In the genomic region with DNA sequence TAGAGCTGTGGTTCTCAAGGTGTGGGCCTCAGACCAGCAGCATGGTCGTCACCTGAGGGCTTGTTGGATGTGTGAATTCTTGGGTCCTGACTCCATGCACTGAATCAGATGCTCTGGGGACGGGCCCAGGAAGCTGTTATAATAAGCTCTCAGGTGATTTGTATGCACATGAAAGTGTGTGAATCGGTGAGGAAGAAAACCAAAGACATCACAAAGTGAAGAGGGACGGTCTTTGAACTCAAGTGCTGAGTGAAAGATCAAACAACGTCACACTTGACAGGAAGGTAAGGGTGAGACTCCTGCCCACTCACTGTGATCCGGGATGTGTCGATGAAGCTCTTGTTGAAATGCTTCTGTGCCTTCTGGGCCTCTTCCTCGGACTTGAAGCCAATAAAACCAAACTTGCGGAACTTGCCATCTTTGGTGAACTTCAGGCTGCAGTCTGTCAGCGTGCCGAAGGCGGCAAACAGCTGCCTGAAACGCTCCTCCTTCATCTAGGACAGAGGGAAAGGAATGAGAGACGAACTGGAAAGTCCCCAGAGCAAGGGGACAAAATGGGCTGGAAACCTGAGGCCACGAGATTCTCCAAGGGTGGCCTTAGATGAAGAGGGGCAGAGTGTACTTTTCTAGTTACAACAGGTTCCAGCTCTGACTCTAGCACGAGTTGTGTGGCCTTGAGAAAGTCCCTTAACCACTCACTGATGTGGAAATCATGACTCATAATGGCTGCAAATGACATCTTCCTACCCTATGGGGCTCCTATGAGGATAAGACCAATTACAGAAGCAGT, we compare ENCODE assay signal across 10 cellular contexts. TPM values are rescaled to one million over a fixed set of nuclear protein-coding genes. Genes with fewer than 3 reads are reported as not detected.
DNase-seq lines count a peak whose midpoint lies in the region; ATAC-seq and TF ChIP-seq lines count a peak whose summit lies in the region.
"Had no signal": no experiment of that assay in that cellular context is flagged by ENCODE, and none has a peak within 500 bp of the region (broad histone marks: within the 10 kb centered on the region; RNA-seq: fewer than 3 reads in every experiment).

No MANE protein-coding gene starts in this region.

- H3K9me3 Mint-ChIP-seq in activated T-helper 17 cell treated with anti-CD3 and anti-CD28 coated beads, Interleukin-2, amount 50 U/mL, for 72 hours: no peaks in the 10 kb centered on the region

- TF ChIP-seq POLR2A in spleen (IDR thresholded peaks at IDR 0.05): no peak

- no peaks in the 10 kb centered on the region for H3K27me3 ChIP-seq in spleen (replicated peaks in 1 of 7)

- H3K27me3 Mint-ChIP-seq in activated T-helper 17 cell treated with anti-CD3 and anti-CD28 coated beads, Interleukin-2, amount 50 U/mL, for 72 hours: no peaks in the 10 kb centered on the region

- peaks cover 0 to 73% (median 55%) of the 10 kb centered on the region in 6 donors for H3K36me3 ChIP-seq in spleen

- H3K36me3 Mint-ChIP-seq in activated T-helper 17 cell treated with anti-CD3 and anti-CD28 coated beads, Interleukin-2, amount 50 U/mL, for 72 hours (ENCODE audit: low read depth): peaks cover 90% of the 10 kb centered on the region

- no peak overlapping the region for H3K4me3 ChIP-seq in spleen

- H3K27ac Mint-ChIP-seq in activated T-helper 17 cell treated with anti-CD3 and anti-CD28 coated beads, Interleukin-2, amount 50 U/mL, for 72 hours: peak overlapping the region; percentile 99

- peaks cover 16 to 47% (median 27%) of the 10 kb centered on the region in 6 donors for H3K4me1 ChIP-seq in spleen

- H3K27ac ChIP-seq in spleen: no peak overlapping the region
- H3K27ac ChIP-seq: parathyroid adenoma had no signal

- 67 to 75% (median 73%) methylated on average over 16 of the region's 16 CpGs for WGBS in spleen, 5 donors

- peaks cover 37% of the 10 kb centered on the region for H3K4me1 Mint-ChIP-seq in activated T-helper 17 cell treated with anti-CD3 and anti-CD28 coated beads, Interleukin-2, amount 50 U/mL, for 72 hours

- peak overlapping the region; percentile 93 for H3K4me3 Mint-ChIP-seq in activated T-helper 17 cell treated with anti-CD3 and anti-CD28 coated beads, Interleukin-2, amount 50 U/mL, for 72 hours

- DNase-seq in GM13976 (ENCODE audit: low spot score) (peak; percentile 77), islet precursor cell (no peak), spleen (no peak)
- peak; percentile 64 for DNase-seq in stimulated activated CD4-positive, alpha-beta T cell treated with anti-CD3 and anti-CD28 coated beads, Interleukin-15, amount 100 ng/mL, for 24 hours
- DNase-seq: NCI-H446 had no signal

- TF ChIP-seq CTCF in GM13976 (IDR thresholded peaks at IDR 0.05; ENCODE audit: borderline replicate concordance, control extremely low read depth, extremely low read depth, insufficient read depth, missing control alignments) (no peak), spleen (IDR thresholded peaks at IDR 0.05 in 8 of 11, conservative IDR thresholded peaks at IDR 0.05 in 3 of 11) (no peak)

- in situ Hi-C loops in GM13976 (cut with MboI; ENCODE audit: low sequenced_read_pairs, unreplicated experiment): no loop called here

- H3K9me3 ChIP-seq in spleen: no peaks in the 10 kb centered on the region

- ATAC-seq in HG03442 (IDR thresholded peaks at IDR 0.05; ENCODE audit: unreplicated experiment): peak; percentile 48
- peak; percentile 79 for ATAC-seq in activated T-helper 17 cell treated with anti-CD3 and anti-CD28 coated beads, Interleukin-2, amount 50 U/mL, for 72 hours (replicated peaks)
- ATAC-seq in HG03025 (IDR thresholded peaks at IDR 0.05; ENCODE audit: low FRiP score, unreplicated experiment): no peak
- ATAC-seq in HG03354 (IDR thresholded peaks at IDR 0.05; ENCODE audit: poor library complexity, severe bottlenecking, unreplicated experiment): no peak

- intact Hi-C loops in spleen (cut with DNase I; ENCODE audit: low total_unique reads): no loop called here

RNA-seq across cellular contexts. Expression of a gene that starts 4.0 kb away (rescaled TPM):
- total RNA-seq in activated T-helper 17 cell treated with anti-CD3 and anti-CD28 coated beads, Interleukin-2, amount 50 U/mL, for 72 hours: 10 to 100 TPM; 66.7 to 73.3 TPM
- total RNA-seq in spleen: 10 to 100 TPM; 29.1 to 46.7 (median 34.8) TPM
- polyA plus RNA-seq in spleen: 10 to 100 TPM; 13.6 to 22.5 (median 15.7) TPM

Comparison
In these comparisons a context has a peak if more than half of its experiments do, and no peak if none do; other contexts are left out.
1. DNase-seq: peak in GM13976 (single experiment) and stimulated activated CD4-positive, alpha-beta T cell treated with anti-CD3 and anti-CD28 coated beads, Interleukin-15, amount 100 ng/mL, for 24 hours (single experiment); none in islet precursor cell (single experiment) and spleen (single experiment).
2. ATAC-seq: peak in HG03442 (single experiment) and activated T-helper 17 cell treated with anti-CD3 and anti-CD28 coated beads, Interleukin-2, amount 50 U/mL, for 72 hours (single experiment); none in HG03025 (single experiment) and HG03354 (single experiment).